In genomic region chr15:75835990-75836952, GRCh38 we compare ENCODE assay signal across 13 cellular contexts. TPM values are rescaled to one million over a fixed set of nuclear protein-coding genes. Genes with fewer than 3 reads are reported as not detected.
DNase-seq lines count a peak whose midpoint lies in the region; ATAC-seq, FAIRE-seq and TF ChIP-seq lines count a peak whose summit lies in the region.
"Had no signal": no experiment of that assay in that cellular context is flagged by ENCODE, and none has a peak within 500 bp of the region (broad histone marks: within the 10 kb centered on the region; RNA-seq: fewer than 3 reads in every experiment).

No MANE protein-coding gene starts in this region.

- no peak overlapping the region for H3K27ac Mint-ChIP-seq in activated T-helper 2 cell treated with anti-CD3 and anti-CD28 coated beads, Interferon-gamma antibody, Interleukin-2, Interleukin-4, amounts not matched to agents 10 μg/mL and 5 μg/mL and 100 μg/mL, durations not matched to agents 14 hours and 24 hours and 36 hours
- H3K27ac Mint-ChIP-seq: activated naive CD8-positive, alpha-beta T cell treated with anti-CD3 and anti-CD28 coated beads for 36 hours had no signal

- no peaks in the 10 kb centered on the region for H3K9me3 Mint-ChIP-seq in activated T-helper 2 cell treated with anti-CD3 and anti-CD28 coated beads, Interferon-gamma antibody, Interleukin-2, Interleukin-4, amounts not matched to agents 10 μg/mL and 5 μg/mL and 100 μg/mL, durations not matched to agents 14 hours and 24 hours and 36 hours
- H3K9me3 Mint-ChIP-seq: activated naive CD8-positive, alpha-beta T cell treated with anti-CD3 and anti-CD28 coated beads for 36 hours had no signal

- no peak overlapping the region for H3K9ac ChIP-seq in keratinocyte (ENCODE audit: control insufficient read depth, extremely low read depth, insufficient read depth, low read length)

- intact Hi-C loops in activated T-helper 2 cell treated with anti-CD3 and anti-CD28 coated beads, Interferon-gamma antibody, Interleukin-2, Interleukin-4, amounts not matched to agents 10 μg/mL and 5 μg/mL and 100 μg/mL, durations not matched to agents 14 hours and 24 hours and 36 hours (cut with micrococcal nuclease): loop anchor here (1.0 kb wide), 1 partner anchor 19 kb away; no protein-coding TSS in a partner anchor

- TF ChIP-seq CTCF in keratinocyte (optimal IDR thresholded peaks at IDR 0.05 in 1 of 3, IDR thresholded peaks at IDR 0.05 in 1 of 3, conservative IDR thresholded peaks at IDR 0.05 in 1 of 3; ENCODE audit: extremely low read depth in 1 of 3, insufficient read depth in 2 of 3, low read length in 3 of 3): no peak

- H3K9me1 ChIP-seq in keratinocyte (ENCODE audit: control insufficient read depth, extremely low read depth, insufficient read depth, low read length): no peaks in the 10 kb centered on the region

- peak overlapping the region; percentile 20 for H2AFZ ChIP-seq in keratinocyte (ENCODE audit: control insufficient read depth, low read length)

- H3K36me3 Mint-ChIP-seq in activated T-helper 2 cell treated with anti-CD3 and anti-CD28 coated beads, Interferon-gamma antibody, Interleukin-2, Interleukin-4, amounts not matched to agents 10 μg/mL and 5 μg/mL and 100 μg/mL, durations not matched to agents 14 hours and 24 hours and 36 hours (ENCODE audit: low read depth): no peaks in the 10 kb centered on the region
- H3K36me3 Mint-ChIP-seq: activated naive CD8-positive, alpha-beta T cell treated with anti-CD3 and anti-CD28 coated beads for 36 hours had no signal

- ATAC-seq in GM19395 (IDR thresholded peaks at IDR 0.05; ENCODE audit: unreplicated experiment): peak; percentile 25
- peak; percentile 11 for ATAC-seq in HG03378 (IDR thresholded peaks at IDR 0.05; ENCODE audit: unreplicated experiment)

- H3K27ac ChIP-seq in keratinocyte (ENCODE audit: control insufficient read depth, insufficient read depth, low read length): peak overlapping the region; percentile 72
- H3K27ac ChIP-seq: C4-2B had no signal

- no peaks in the 10 kb centered on the region for H3K27me3 ChIP-seq in keratinocyte (ENCODE audit: control insufficient read depth, extremely low read depth, insufficient read depth, low read length)

- no peak overlapping the region for H3K4me3 Mint-ChIP-seq in activated T-helper 2 cell treated with anti-CD3 and anti-CD28 coated beads, Interferon-gamma antibody, Interleukin-2, Interleukin-4, amounts not matched to agents 10 μg/mL and 5 μg/mL and 100 μg/mL, durations not matched to agents 14 hours and 24 hours and 36 hours (ENCODE audit: low read depth)
- H3K4me3 Mint-ChIP-seq: activated naive CD8-positive, alpha-beta T cell treated with anti-CD3 and anti-CD28 coated beads for 36 hours had no signal

- H3K79me2 ChIP-seq in keratinocyte (ENCODE audit: control insufficient read depth, insufficient read depth, low read length): no peaks in the 10 kb centered on the region

- dilution Hi-C loops in keratinocyte (cut with MboI; ENCODE audit: extremely low pct_ligation_motif_present, low sequenced_read_pairs): no loop called here

- peak; percentile 34 for DNase-seq in SIG-M5 (lab: John Stamatoyannopoulos, UW)
- DNase-seq in keratinocyte (ENCODE audit: low read depth, low spot score): no peak
- DNase-seq in activated T-helper 2 cell treated with anti-CD3 and anti-CD28 coated beads, Interferon-gamma antibody, Interleukin-2, Interleukin-4, amounts not matched to agents 10 μg/mL and 5 μg/mL and 100 μg/mL, durations not matched to agents 14 hours and 24 hours and 36 hours (ENCODE audit: low spot score): no peak
- DNase-seq in stimulated activated CD4-positive, alpha-beta T cell treated with anti-CD3 and anti-CD28 coated beads, Interleukin-2, amount 100 ng/mL, for 48 hours: no peak
- DNase-seq in SHP77 treated with DMSO at 0.1 percent for 48 hours (lab: John Stamatoyannopoulos, UW): no peak
- DNase-seq in DMS153 treated with DMSO at 0.1 percent for 48 hours (lab: John Stamatoyannopoulos, UW; ENCODE audit: unreplicated experiment): no peak
- DNase-seq: cerebellar nuclear complex, hypothalamus, NCI-H1092 treated with DMSO at 0.1 percent for 48 hours had no signal

- H3K4me2 ChIP-seq in keratinocyte (ENCODE audit: control insufficient read depth, extremely low read depth, insufficient read depth, low read depth, low read length): peak overlapping the region; percentile 65

- H3K4me3 ChIP-seq in keratinocyte (ENCODE audit: control insufficient read depth in 2 of 3, extremely low read depth in 1 of 3, insufficient read depth in 2 of 3, low read depth in 1 of 3, low read length in 3 of 3): no peak overlapping the region

- H3K4me1 ChIP-seq in keratinocyte (ENCODE audit: control insufficient read depth, extremely low read depth, insufficient read depth, low read length): peaks cover 37% of the 10 kb centered on the region

- H4K20me1 ChIP-seq in keratinocyte (ENCODE audit: control insufficient read depth, extremely low read depth, insufficient read depth, low read length): no peaks in the 10 kb centered on the region

- peaks cover 9% of the 10 kb centered on the region for H3K4me1 Mint-ChIP-seq in activated T-helper 2 cell treated with anti-CD3 and anti-CD28 coated beads, Interferon-gamma antibody, Interleukin-2, Interleukin-4, amounts not matched to agents 10 μg/mL and 5 μg/mL and 100 μg/mL, durations not matched to agents 14 hours and 24 hours and 36 hours (ENCODE audit: low read depth)

- no peaks in the 10 kb centered on the region for H3K9me3 ChIP-seq in keratinocyte (ENCODE audit: control insufficient read depth, low read depth, low read length)

- FAIRE-seq in keratinocyte (lab: Jason Lieb, UNC): no peak

- H3K36me3 ChIP-seq in keratinocyte (ENCODE audit: control insufficient read depth in 2 of 2, extremely low read depth in 1 of 2, insufficient read depth in 2 of 2, low read length in 2 of 2): no peaks in the 10 kb centered on the region

- peaks cover 5% of the 10 kb centered on the region for H3K27me3 Mint-ChIP-seq in activated T-helper 2 cell treated with anti-CD3 and anti-CD28 coated beads, Interferon-gamma antibody, Interleukin-2, Interleukin-4, amounts not matched to agents 10 μg/mL and 5 μg/mL and 100 μg/mL, durations not matched to agents 14 hours and 24 hours and 36 hours (ENCODE audit: low read depth)

RNA-seq across cellular contexts. Expression of gene UBE2Q2, which starts 7.0 kb away (rescaled TPM):
- polyA plus RNA-seq in keratinocyte: 22.7 to 33.9 TPM (median 25.0 TPM) in 3 replicates
- 70.9 TPM for polyA plus RNA-seq in keratinocyte (2011; ENCODE audit: low read depth)
- polyA plus RNA-seq in keratinocyte (2011; cell fraction: cytosol; rRNA removed): 30.4 and 56.8 TPM in 2 replicates
- polyA plus RNA-seq in keratinocyte (2011; cell fraction: nucleus; rRNA removed): 15.8 and 20.8 TPM in 2 replicates
- polyA plus RNA-seq in keratinocyte (2012; ENCODE audit: low replicate concordance): 25.3 and 28.0 TPM in 2 replicates
- polyA minus RNA-seq in keratinocyte: 8.2 to 20.1 TPM (median 13.1 TPM) in 3 replicates
- polyA minus RNA-seq in keratinocyte (2011; cell fraction: cytosol; rRNA and poly(A)+ RNA removed): 26.5 TPM
- 7.3 and 15.4 TPM in 2 replicates for polyA minus RNA-seq in keratinocyte (2011; cell fraction: nucleus; rRNA and poly(A)+ RNA removed)
- 18.9 and 21.1 TPM in 2 replicates for total RNA-seq in activated T-helper 2 cell treated with anti-CD3 and anti-CD28 coated beads, Interferon-gamma antibody, Interleukin-2, Interleukin-4, amounts not matched to agents 10 μg/mL and 5 μg/mL and 100 μg/mL, durations not matched to agents 14 hours and 24 hours and 36 hours
